1 cellular context compared by ENCODE assay signal in genomic region chr14:31265701-31266398, GRCh38.
TF ChIP-seq lines count a peak whose summit lies in the region.

No MANE protein-coding gene starts in this region.

TF ChIP-seq in HepG2, 621 proteins besides CTCF, POLR2A, EP300 and RAD21 (continued from another document and continues in another):
- TF ChIP-seq ZNF407 (CRISPR knock-in tag; IDR thresholded peaks at IDR 0.05; ENCODE audit: not compliant biosample characterization) (peak; percentile 33), NR2F6 (IDR thresholded peaks at IDR 0.05) (0 out of 2 replicates have a peak, but pooled peaks have one; percentile 20), NR2F6 (CRISPR knock-in tag; IDR thresholded peaks at IDR 0.05) (peak; percentile 83), JARID2 (CRISPR knock-in tag; IDR thresholded peaks at IDR 0.05; ENCODE audit: insufficient replicate concordance) (peak; percentile 81), MAX (IDR thresholded peaks at IDR 0.05) (no peak), ZNF335 (CRISPR knock-in tag; IDR thresholded peaks at IDR 0.05) (peak; percentile 29; the same call in 1 of the 2 replicates), ZNF275 (CRISPR knock-in tag; IDR thresholded peaks at IDR 0.05; ENCODE audit: borderline replicate concordance) (no peak), HOXA7 (CRISPR knock-in tag; IDR thresholded peaks at IDR 0.05) (no peak), ZNF282 (IDR thresholded peaks at IDR 0.05; ENCODE audit: partially characterized antibody) (no peak), ZNF563 (CRISPR knock-in tag; IDR thresholded peaks at IDR 0.05) (no peak), BCL3 (CRISPR knock-in tag; IDR thresholded peaks at IDR 0.05) (peak; percentile 66; the same call in 1 of the 2 replicates), ZNF572 (CRISPR knock-in tag; IDR thresholded peaks at IDR 0.05) (no peak), ZNF224 (CRISPR knock-in tag; IDR thresholded peaks at IDR 0.05) (no peak), ASH2L (IDR thresholded peaks at IDR 0.05; ENCODE audit: insufficient read length, low read depth, low read length) (no peak), SNAPC2 (CRISPR knock-in tag; IDR thresholded peaks at IDR 0.05) (peak; percentile 78; the same call in 1 of the 2 replicates), ATF6 (CRISPR knock-in tag; conservative IDR thresholded peaks at IDR 0.05) (no peak), ZNF326 (CRISPR knock-in tag; IDR thresholded peaks at IDR 0.05; ENCODE audit: borderline replicate concordance) (0 out of 2 replicates have a peak, but pooled peaks have one; percentile 28), PRDM4 (CRISPR knock-in tag; IDR thresholded peaks at IDR 0.05; ENCODE audit: borderline replicate concordance) (0 out of 2 replicates have a peak, but pooled peaks have one; percentile 58), ONECUT2 (CRISPR knock-in tag; IDR thresholded peaks at IDR 0.05) (no peak; the same call in 1 of the 2 replicates), ZFP37 (CRISPR knock-in tag; IDR thresholded peaks at IDR 0.05; ENCODE audit: borderline replicate concordance) (no peak), ZNF441 (CRISPR knock-in tag; IDR thresholded peaks at IDR 0.05; ENCODE audit: borderline replicate concordance) (peak; percentile 94), MBNL3 (CRISPR knock-in tag; conservative IDR thresholded peaks at IDR 0.05) (no peak), GABPB1 (CRISPR knock-in tag; IDR thresholded peaks at IDR 0.05) (peak; percentile 18; the same call in 1 of the 2 replicates), FOXP1 (IDR thresholded peaks at IDR 0.05) (no peak), FOXP1 (CRISPR knock-in tag; IDR thresholded peaks at IDR 0.05) (peak; percentile 89), ZNF775 (CRISPR knock-in tag; IDR thresholded peaks at IDR 0.05; ENCODE audit: borderline replicate concordance) (peak; percentile 67; the same call in 1 of the 2 replicates), ZNF629 (CRISPR knock-in tag; conservative IDR thresholded peaks at IDR 0.05) (peak; percentile 83), SRF (IDR thresholded peaks at IDR 0.05; ENCODE audit: low read depth, low read length) (0 out of 2 replicates have a peak, but pooled peaks have one; percentile 1), FIP1L1 (IDR thresholded peaks at IDR 0.05; ENCODE audit: borderline replicate concordance, insufficient read depth, low read depth, low read length) (no peak), NCOA2 (CRISPR knock-in tag; IDR thresholded peaks at IDR 0.05) (peak; percentile 70), CREM (IDR thresholded peaks at IDR 0.05) (peak; percentile 76; the same call in 1 of the 2 replicates), CREM (CRISPR knock-in tag; IDR thresholded peaks at IDR 0.05) (no peak), GABPA (IDR thresholded peaks at IDR 0.05; ENCODE audit: low read depth, low read length) (no peak), GABPA (CRISPR knock-in tag; IDR thresholded peaks at IDR 0.05; ENCODE audit: low read depth) (no peak), ZNF292 (CRISPR knock-in tag; IDR thresholded peaks at IDR 0.05; ENCODE audit: borderline replicate concordance, low read depth) (peak; percentile 99), NR0B2 (CRISPR knock-in tag; IDR thresholded peaks at IDR 0.05) (no peak), ZBTB46 (CRISPR knock-in tag; IDR thresholded peaks at IDR 0.05; ENCODE audit: borderline replicate concordance) (peak; percentile 93; the same call in 1 of the 2 replicates), KDM4B (CRISPR knock-in tag; IDR thresholded peaks at IDR 0.05) (peak; percentile 94), KLF11 (CRISPR knock-in tag; IDR thresholded peaks at IDR 0.05) (no peak; the same call in 1 of the 2 replicates), ELF1 (CRISPR knock-in tag; IDR thresholded peaks at IDR 0.05) (peak; percentile 33; the same call in 1 of the 2 replicates), ZNF841 (CRISPR knock-in tag; IDR thresholded peaks at IDR 0.05; ENCODE audit: borderline replicate concordance) (no peak), NCOA1 (CRISPR knock-in tag; IDR thresholded peaks at IDR 0.05) (no peak), ZNF619 (CRISPR knock-in tag; IDR thresholded peaks at IDR 0.05) (peak; percentile 96), NFYB (CRISPR knock-in tag; IDR thresholded peaks at IDR 0.05) (peak; percentile 59), RNF219 (CRISPR knock-in tag; IDR thresholded peaks at IDR 0.05) (no peak), ZNF616 (CRISPR knock-in tag; IDR thresholded peaks at IDR 0.05; ENCODE audit: low read depth) (no peak)
